Comparison of ENCODE assay signal across 25 cellular contexts in the genomic region with DNA sequence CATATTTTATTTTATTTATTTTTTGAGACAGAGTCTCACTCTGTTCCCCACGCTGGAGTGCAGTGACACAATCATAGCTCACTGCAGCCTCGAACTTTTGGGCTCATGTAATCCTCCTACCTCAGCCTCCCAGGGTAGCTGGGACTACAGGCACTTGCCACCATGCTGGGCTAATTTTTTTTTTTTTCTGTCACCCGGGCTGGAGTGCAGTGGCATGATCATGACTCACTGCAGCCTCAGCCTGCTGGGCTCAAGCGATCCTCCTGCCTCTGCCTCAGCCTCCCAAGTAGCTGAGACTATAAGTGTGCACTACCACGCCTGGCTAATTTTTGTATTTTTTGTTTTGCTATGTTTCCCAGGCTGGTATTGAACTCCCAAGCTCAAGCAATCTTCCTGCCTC. TPM values are rescaled to one million over a fixed set of nuclear protein-coding genes. Genes with fewer than 3 reads are reported as not detected.
"Had no signal": no experiment of that assay in that cellular context is flagged by ENCODE, and none has a peak within 500 bp of the region (broad histone marks: within the 10 kb centered on the region; RNA-seq: fewer than 3 reads in every experiment).

No MANE protein-coding gene starts in this region.

- H3K36me3 ChIP-seq: stomach, thoracic aorta, transverse colon had no signal

- H3K27ac ChIP-seq: coronary artery, heart left ventricle, right atrium auricular region, stomach, thoracic aorta, transverse colon had no signal

- H3K4me1 Mint-ChIP-seq: nephron progenitor cell had no signal

- H3K9me3 Mint-ChIP-seq: nephron progenitor cell had no signal

- H3K27ac Mint-ChIP-seq: nephron progenitor cell had no signal

- H3K4me3 Mint-ChIP-seq: nephron progenitor cell had no signal

- DNase-seq: effector CD8-positive, alpha-beta T cell; heart left ventricle; hippocampal formation; kidney glomerular epithelial cell; mesendoderm; naive thymus-derived CD4-positive, alpha-beta T cell; nephron progenitor cell; small intestine; stimulated activated CD4-positive, alpha-beta T cell treated with anti-CD3 and anti-CD28 coated beads, Interleukin-12 subunit alpha, Interleukin-12 subunit beta, amount 100 ng/mL, for 4 hours; stomach; substantia nigra; transverse colon had no signal

- H3K4me1 ChIP-seq: right atrium auricular region, stomach, transverse colon had no signal

- ATAC-seq: esophagus mucosa; heart left ventricle; naive thymus-derived CD4-positive, alpha-beta T cell had no signal

- H3K9me3 ChIP-seq: heart left ventricle, right atrium auricular region, stomach, thoracic aorta, transverse colon had no signal

- H3K27me3 Mint-ChIP-seq: naive thymus-derived CD4-positive, alpha-beta T cell had no signal

- H3K27me3 ChIP-seq: heart left ventricle, right atrium auricular region, transverse colon had no signal

- H3K4me3 ChIP-seq: coronary artery, heart left ventricle, right atrium auricular region, stomach, thoracic aorta, transverse colon had no signal

RNA-seq across cellular contexts. Expression of a gene that starts 17.1 kb away (rescaled TPM):
- total RNA-seq: esophagus mucosa, fibroblast of lung, lung microvascular endothelial cell, pulmonary artery endothelial cell, thoracic aorta had no signal
- polyA plus RNA-seq: fibroblast of lung, small intestine had no signal

RNA-seq across cellular contexts. Expression of a gene that starts 29.5 kb away (rescaled TPM):
- total RNA-seq: dermis microvascular lymphatic vessel endothelial cell; esophagus mucosa; fibroblast of lung; frontal cortex; glomerular endothelial cell; heart left ventricle; liver; lung microvascular endothelial cell; mononuclear cell; naive thymus-derived CD4-positive, alpha-beta T cell; omental fat pad; pulmonary artery endothelial cell; right atrium auricular region; stomach; thoracic aorta; transverse colon had no signal
- polyA plus RNA-seq: fibroblast of lung; heart left ventricle; liver; naive thymus-derived CD4-positive, alpha-beta T cell had no signal

RNA-seq across cellular contexts. Expression of a gene that starts 43.3 kb away (rescaled TPM):
- total RNA-seq: esophagus mucosa; fibroblast of lung; frontal cortex; glomerular endothelial cell; heart left ventricle; liver; lung microvascular endothelial cell; mononuclear cell; naive thymus-derived CD4-positive, alpha-beta T cell; omental fat pad; pulmonary artery endothelial cell; right atrium auricular region; stomach; thoracic aorta; transverse colon had no signal
- polyA plus RNA-seq: fibroblast of lung; heart left ventricle; liver; naive thymus-derived CD4-positive, alpha-beta T cell; small intestine; stomach had no signal
